8 cellular contexts compared by ENCODE assay signal in the genomic region with DNA sequence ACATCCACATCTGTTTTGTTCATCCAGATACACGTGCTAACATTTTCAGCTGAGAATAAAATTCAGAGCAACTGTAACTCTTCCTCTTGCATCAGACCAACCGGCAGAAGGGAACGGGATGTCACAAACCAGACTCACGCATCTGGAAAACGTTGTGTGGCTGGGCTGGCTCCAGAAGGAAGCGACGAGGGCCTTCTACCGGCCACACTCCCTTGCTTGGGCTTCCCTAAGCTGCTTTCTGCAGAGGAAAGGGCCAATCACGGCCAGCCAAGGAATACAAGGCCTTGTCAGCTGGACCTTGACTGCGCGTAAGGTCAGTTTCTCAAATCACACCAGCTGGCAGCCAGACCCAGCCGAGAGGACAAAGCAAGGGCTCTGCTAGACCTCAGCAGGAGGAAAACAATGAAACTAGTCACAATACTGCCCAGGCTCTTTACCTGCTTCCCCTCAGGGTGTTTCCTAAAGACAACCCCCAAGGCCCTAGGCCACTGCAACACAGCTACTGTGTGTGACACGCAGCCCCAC.
DNase-seq lines count a peak whose midpoint lies in the region; ATAC-seq and TF ChIP-seq lines count a peak whose summit lies in the region.

No MANE protein-coding gene starts in this region.

- H3K27ac Mint-ChIP-seq in effector memory CD8-positive, alpha-beta T cell, result peak overlapping the region; percentile 25 to 65

- H3K27ac ChIP-seq in mucosa of rectum (ENCODE audit: low read depth in 2 of 2, low read length in 2 of 2), result peak overlapping the region; percentile 69 to 79

- H3K4me3 Mint-ChIP-seq in effector memory CD8-positive, alpha-beta T cell, result no peak overlapping the region

- H3K4me3 ChIP-seq in AG09309 (ENCODE audit: control insufficient read depth, low read depth, low read length) (no peak overlapping the region), NT2/D1 (ENCODE audit: insufficient read length, low read depth) (no peak overlapping the region), mucosa of rectum (ENCODE audit: low read length in 2 of 2) (no peak overlapping the region)

- H3K27me3 ChIP-seq in NT2/D1 (ENCODE audit: insufficient read depth, insufficient read length) (no peaks in the 10 kb centered on the region), mucosa of rectum (ENCODE audit: control insufficient read depth in 2 of 2, insufficient read depth in 2 of 2, low read length in 2 of 2) (no peaks in the 10 kb centered on the region)

- H3K36me3 ChIP-seq in NT2/D1 (ENCODE audit: insufficient read depth, insufficient read length, low read length), result peaks cover 31% of the 10 kb centered on the region
- peaks cover 22 to 28% of the 10 kb centered on the region in 2 donors for H3K36me3 ChIP-seq in mucosa of rectum (ENCODE audit: control insufficient read depth in 2 of 2, insufficient read depth in 2 of 2, low read length in 2 of 2)

- TF ChIP-seq CTCF in AG09309 (IDR thresholded peaks at IDR 0.05; ENCODE audit: control insufficient read depth, insufficient read depth, low read depth, low read length, missing control alignments), result no peak

- ATAC-seq in effector memory CD8-positive, alpha-beta T cell (replicated peaks), result no peak

- H3K9ac ChIP-seq in NT2/D1 (ENCODE audit: insufficient read length, low read depth), result peak overlapping the region; percentile 56
- H3K9ac ChIP-seq in mucosa of rectum (ENCODE audit: low read depth in 1 of 2, low read length in 2 of 2), result peak overlapping the region in 1 of 2 donors; percentile 36

- H3K9me3 Mint-ChIP-seq in effector memory CD8-positive, alpha-beta T cell, result no peaks in the 10 kb centered on the region

- peak; percentile 37 for DNase-seq in AG09309 (ENCODE audit: low read depth)
- DNase-seq in NT2/D1 (ENCODE audit: low read depth, low spot score), result peak; percentile 57
- no peak for DNase-seq in effector memory CD8-positive, alpha-beta T cell
- DNase-seq in activated effector memory CD4-positive, alpha-beta T cell treated with Interleukin-2 at 50 U/mL for 16 hours, result no peak
- no peak for DNase-seq in stimulated activated naive CD4-positive, alpha-beta T cell treated with Interleukin-2 at 50 U/mL for 16 hours (lab: John Stamatoyannopoulos, UW)
- no peak for DNase-seq in middle frontal gyrus (ENCODE audit: extremely low spot score, low spot score)
- DNase-seq in HuH-7 (ENCODE audit: low spot score), result no peak

- peaks cover 32% of the 10 kb centered on the region for H3K36me3 Mint-ChIP-seq in effector memory CD8-positive, alpha-beta T cell (ENCODE audit: insufficient read depth)

- peaks cover 10% of the 10 kb centered on the region for H3K4me1 ChIP-seq in NT2/D1 (ENCODE audit: insufficient read depth, insufficient read length)
- peaks cover 9 to 12% of the 10 kb centered on the region in 2 donors for H3K4me1 ChIP-seq in mucosa of rectum (ENCODE audit: control insufficient read depth in 2 of 2, insufficient read depth in 2 of 2, low read length in 2 of 2)

- H3K27me3 Mint-ChIP-seq in effector memory CD8-positive, alpha-beta T cell, result no peaks in the 10 kb centered on the region

- peaks cover 25 to 31% of the 10 kb centered on the region in 2 donors for H3K4me1 Mint-ChIP-seq in effector memory CD8-positive, alpha-beta T cell (ENCODE audit: low read depth in 2 of 2)

- H3K9me3 ChIP-seq in NT2/D1 (ENCODE audit: insufficient read depth, low read length) (no peaks in the 10 kb centered on the region), mucosa of rectum (ENCODE audit: control insufficient read depth in 2 of 2, low read length in 2 of 2) (no peaks in the 10 kb centered on the region)

Comparison
In these comparisons a context has a peak if more than half of its experiments do, and no peak if none do; other contexts are left out.
1. DNase-seq: peak in AG09309 (single experiment) and NT2/D1 (single experiment); none in effector memory CD8-positive, alpha-beta T cell (0 of 3), activated effector memory CD4-positive, alpha-beta T cell treated with Interleukin-2 at 50 U/mL for 16 hours (single experiment), stimulated activated naive CD4-positive, alpha-beta T cell treated with Interleukin-2 at 50 U/mL for 16 hours (single experiment), middle frontal gyrus (single experiment) and HuH-7 (single experiment).